Comparison of ENCODE assay signal across 1 cellular context in genomic region chr5:146388418-146388817, GRCh38.
TF ChIP-seq lines count a peak whose summit lies in the region.

No MANE protein-coding gene starts in this region.

TF ChIP-seq in SK-N-SH, 30 proteins besides CTCF, POLR2A, EP300 and RAD21 (continued from another document):
- TF ChIP-seq IRF3 (IDR thresholded peaks at IDR 0.05; ENCODE audit: low read depth, low read length) (no peak), TAF1 (IDR thresholded peaks at IDR 0.05; ENCODE audit: borderline replicate concordance, low read depth, low read length) (no peak), TCF12 (IDR thresholded peaks at IDR 0.05) (no peak), JUND (IDR thresholded peaks at IDR 0.05) (no peak), FOXM1 (IDR thresholded peaks at IDR 0.05; ENCODE audit: low read depth) (no peak)
